1 cellular context compared by ENCODE assay signal in the genomic region with DNA sequence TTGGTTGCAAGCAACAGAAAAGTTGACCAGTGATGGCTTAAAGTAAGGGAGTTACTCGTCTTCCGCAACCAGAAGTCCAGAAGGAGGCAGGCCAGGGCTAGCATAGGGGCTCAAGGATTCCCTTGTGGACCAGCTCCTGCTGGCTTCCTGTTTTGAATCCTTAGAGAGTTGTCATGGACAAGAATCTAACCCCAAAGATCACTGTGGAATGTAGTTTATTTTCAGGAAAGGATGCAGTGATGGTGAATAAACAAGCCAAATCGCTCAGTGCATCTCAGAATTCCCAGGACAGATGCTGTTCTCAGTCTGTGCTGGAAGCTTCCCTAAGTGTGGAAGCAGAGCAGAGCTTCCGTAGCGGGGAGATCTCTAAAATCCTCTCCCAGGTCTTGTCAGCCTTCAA.
TF ChIP-seq lines count a peak whose summit lies in the region.

No MANE protein-coding gene starts in this region.

TF ChIP-seq in GM23338, 12 proteins besides CTCF, POLR2A, EP300 and RAD21 (continued from another document):
- TF ChIP-seq, protein P1, sequence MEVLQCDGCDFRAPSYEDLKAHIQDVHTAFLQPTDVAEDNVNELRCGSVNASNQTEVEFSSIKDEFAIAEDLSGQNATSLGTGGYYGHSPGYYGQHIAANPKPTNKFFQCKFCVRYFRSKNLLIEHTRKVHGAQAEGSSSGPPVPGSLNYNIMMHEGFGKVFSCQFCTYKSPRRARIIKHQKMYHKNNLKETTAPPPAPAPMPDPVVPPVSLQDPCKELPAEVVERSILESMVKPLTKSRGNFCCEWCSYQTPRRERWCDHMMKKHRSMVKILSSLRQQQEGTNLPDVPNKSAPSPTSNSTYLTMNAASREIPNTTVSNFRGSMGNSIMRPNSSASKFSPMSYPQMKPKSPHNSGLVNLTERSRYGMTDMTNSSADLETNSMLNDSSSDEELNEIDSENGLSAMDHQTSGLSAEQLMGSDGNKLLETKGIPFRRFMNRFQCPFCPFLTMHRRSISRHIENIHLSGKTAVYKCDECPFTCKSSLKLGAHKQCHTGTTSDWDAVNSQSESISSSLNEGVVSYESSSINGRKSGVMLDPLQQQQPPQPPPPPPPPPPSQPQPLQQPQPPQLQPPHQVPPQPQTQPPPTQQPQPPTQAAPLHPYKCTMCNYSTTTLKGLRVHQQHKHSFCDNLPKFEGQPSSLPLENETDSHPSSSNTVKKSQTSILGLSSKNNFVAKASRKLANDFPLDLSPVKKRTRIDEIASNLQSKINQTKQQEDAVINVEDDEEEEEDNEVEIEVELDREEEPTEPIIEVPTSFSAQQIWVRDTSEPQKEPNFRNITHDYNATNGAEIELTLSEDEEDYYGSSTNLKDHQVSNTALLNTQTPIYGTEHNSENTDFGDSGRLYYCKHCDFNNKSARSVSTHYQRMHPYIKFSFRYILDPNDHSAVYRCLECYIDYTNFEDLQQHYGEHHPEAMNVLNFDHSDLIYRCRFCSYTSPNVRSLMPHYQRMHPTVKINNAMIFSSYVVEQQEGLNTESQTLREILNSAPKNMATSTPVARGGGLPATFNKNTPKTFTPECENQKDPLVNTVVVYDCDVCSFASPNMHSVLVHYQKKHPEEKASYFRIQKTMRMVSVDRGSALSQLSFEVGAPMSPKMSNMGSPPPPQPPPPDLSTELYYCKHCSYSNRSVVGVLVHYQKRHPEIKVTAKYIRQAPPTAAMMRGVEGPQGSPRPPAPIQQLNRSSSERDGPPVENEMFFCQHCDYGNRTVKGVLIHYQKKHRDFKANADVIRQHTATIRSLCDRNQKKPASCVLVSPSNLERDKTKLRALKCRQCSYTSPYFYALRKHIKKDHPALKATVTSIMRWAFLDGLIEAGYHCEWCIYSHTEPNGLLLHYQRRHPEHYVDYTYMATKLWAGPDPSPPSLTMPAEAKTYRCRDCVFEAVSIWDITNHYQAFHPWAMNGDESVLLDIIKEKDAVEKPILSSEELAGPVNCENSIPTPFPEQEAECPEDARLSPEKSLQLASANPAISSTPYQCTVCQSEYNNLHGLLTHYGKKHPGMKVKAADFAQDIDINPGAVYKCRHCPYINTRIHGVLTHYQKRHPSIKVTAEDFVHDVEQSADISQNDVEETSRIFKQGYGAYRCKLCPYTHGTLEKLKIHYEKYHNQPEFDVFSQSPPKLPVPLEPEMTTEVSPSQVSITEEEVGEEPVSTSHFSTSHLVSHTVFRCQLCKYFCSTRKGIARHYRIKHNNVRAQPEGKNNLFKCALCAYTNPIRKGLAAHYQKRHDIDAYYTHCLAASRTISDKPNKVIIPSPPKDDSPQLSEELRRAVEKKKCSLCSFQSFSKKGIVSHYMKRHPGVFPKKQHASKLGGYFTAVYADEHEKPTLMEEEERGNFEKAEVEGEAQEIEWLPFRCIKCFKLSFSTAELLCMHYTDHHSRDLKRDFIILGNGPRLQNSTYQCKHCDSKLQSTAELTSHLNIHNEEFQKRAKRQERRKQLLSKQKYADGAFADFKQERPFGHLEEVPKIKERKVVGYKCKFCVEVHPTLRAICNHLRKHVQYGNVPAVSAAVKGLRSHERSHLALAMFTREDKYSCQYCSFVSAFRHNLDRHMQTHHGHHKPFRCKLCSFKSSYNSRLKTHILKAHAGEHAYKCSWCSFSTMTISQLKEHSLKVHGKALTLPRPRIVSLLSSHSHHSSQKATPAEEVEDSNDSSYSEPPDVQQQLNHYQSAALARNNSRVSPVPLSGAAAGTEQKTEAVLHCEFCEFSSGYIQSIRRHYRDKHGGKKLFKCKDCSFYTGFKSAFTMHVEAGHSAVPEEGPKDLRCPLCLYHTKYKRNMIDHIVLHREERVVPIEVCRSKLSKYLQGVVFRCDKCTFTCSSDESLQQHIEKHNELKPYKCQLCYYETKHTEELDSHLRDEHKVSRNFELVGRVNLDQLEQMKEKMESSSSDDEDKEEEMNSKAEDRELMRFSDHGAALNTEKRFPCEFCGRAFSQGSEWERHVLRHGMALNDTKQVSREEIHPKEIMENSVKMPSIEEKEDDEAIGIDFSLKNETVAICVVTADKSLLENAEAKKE (CRISPR knock-in tag; IDR thresholded peaks at IDR 0.05): no peak
- TF ChIP-seq, protein P2, sequence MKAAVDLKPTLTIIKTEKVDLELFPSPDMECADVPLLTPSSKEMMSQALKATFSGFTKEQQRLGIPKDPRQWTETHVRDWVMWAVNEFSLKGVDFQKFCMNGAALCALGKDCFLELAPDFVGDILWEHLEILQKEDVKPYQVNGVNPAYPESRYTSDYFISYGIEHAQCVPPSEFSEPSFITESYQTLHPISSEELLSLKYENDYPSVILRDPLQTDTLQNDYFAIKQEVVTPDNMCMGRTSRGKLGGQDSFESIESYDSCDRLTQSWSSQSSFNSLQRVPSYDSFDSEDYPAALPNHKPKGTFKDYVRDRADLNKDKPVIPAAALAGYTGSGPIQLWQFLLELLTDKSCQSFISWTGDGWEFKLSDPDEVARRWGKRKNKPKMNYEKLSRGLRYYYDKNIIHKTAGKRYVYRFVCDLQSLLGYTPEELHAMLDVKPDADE (IDR thresholded peaks at IDR 0.05): no peak
- TF ChIP-seq EZH2 (IDR thresholded peaks at IDR 0.05; ENCODE audit: low read depth, unreplicated experiment) (no peak), ZNF331 (CRISPR knock-in tag; IDR thresholded peaks at IDR 0.05; ENCODE audit: low read depth) (no peak), POLR2AphosphoS5 (IDR thresholded peaks at IDR 0.05; ENCODE audit: low read depth) (no peak)
TF ChIP-seq in GM23338: peak in this region for 0.
